ENCODE assay signal across 12 cellular contexts in the genomic region with DNA sequence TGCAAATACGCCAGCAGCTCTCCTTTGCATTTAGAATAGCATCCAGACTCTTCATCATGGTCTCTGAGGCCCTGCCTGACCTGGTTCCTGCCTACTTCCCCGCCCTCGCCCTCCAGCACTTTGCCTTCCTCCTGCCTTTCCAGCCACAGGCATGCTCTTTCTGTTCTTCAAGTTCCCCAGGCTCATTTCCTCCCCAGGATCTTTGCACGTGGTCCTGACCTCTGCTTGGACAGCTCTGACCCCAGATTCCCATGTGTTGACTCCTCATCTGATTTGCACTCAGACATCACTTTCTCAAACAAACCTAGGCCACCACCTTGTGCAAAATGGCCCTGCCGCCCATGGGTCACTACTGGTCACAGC.
A peak's percentile ranks its signal among the peaks of the same experiment; 100 is the strongest.
DNase-seq lines count a peak whose midpoint lies in the region; ATAC-seq and TF ChIP-seq lines count a peak whose summit lies in the region.
"Had no signal": no experiment of that assay in that cellular context is flagged by ENCODE, and none has a peak within 500 bp of the region (broad histone marks: within the 10 kb centered on the region; RNA-seq: fewer than 3 reads in every experiment).

No MANE protein-coding gene starts in this region.

- 55% methylated on average over 4 of the region's 5 CpGs; no CpG with 5 or more reads in 1 of the 2 experiments for WGBS in IMR-90 (ENCODE audit: extremely low coverage in 2 of 2, insufficient read length in 1 of 2), 2 experiments

- no peak overlapping the region for H4K8ac ChIP-seq in IMR-90 (ENCODE audit: low read depth in 2 of 2, low read length in 2 of 2)

- in situ Hi-C loops in IMR-90 (cut with MboI; ENCODE audit: low sequenced_read_pairs): no loop called here

- no peak overlapping the region for H4K91ac ChIP-seq in IMR-90 (ENCODE audit: insufficient read depth, low read depth, low read length)

- no peak overlapping the region for H3K4me2 ChIP-seq in IMR-90 (ENCODE audit: low read depth, low read length)

- H3K23ac ChIP-seq in IMR-90 (ENCODE audit: low read depth, low read length): 0 out of 2 replicates have a peak overlapping the region, but pooled peaks have one; percentile 13

- no peak overlapping the region for H2BK5ac ChIP-seq in IMR-90 (ENCODE audit: low read depth, low read length, poor library complexity, severe bottlenecking)

- DNase-seq in AG08396 (ENCODE audit: low spot score) (peak; percentile 62), IMR-90 (peak; percentile 62), caudate nucleus (lab: John Stamatoyannopoulos, UW) (no peak), left lung (no peak), cortex of kidney (lab: John Stamatoyannopoulos, UW) (no peak), A673 (ENCODE audit: low spot score) (no peak)
- DNase-seq: activated CD4-positive, alpha-beta T cell treated with anti-CD3 and anti-CD28 coated beads, Interleukin-2, amount 50 U/mL, for 1 hour; activated gamma-delta T cell treated with Interleukin-2 at 50 U/mL for 16 hours; NCI-H1694 had no signal

- intact Hi-C loops in IMR-90 (cut with micrococcal nuclease) (no loop called here), left lung (cut with DNase I) (no loop called here), A673 (cut with micrococcal nuclease; ENCODE audit: unreplicated experiment) (no loop called here)

- no peak overlapping the region for H4K5ac ChIP-seq in IMR-90 (ENCODE audit: low read depth, low read length)

- H3K18ac ChIP-seq in IMR-90 (ENCODE audit: low read depth, low read length): no peak overlapping the region

- H3K79me1 ChIP-seq in IMR-90 (ENCODE audit: low read depth in 1 of 2, low read length in 2 of 2): no peaks in the 10 kb centered on the region

- peak overlapping the region; percentile 48; the same call in 1 of the 2 replicates for H3K14ac ChIP-seq in IMR-90 (replicated peaks; ENCODE audit: low read depth, low read length)

- peak overlapping the region; percentile 51; the same call in 1 of the 2 replicates for H3K4ac ChIP-seq in IMR-90 (ENCODE audit: low read depth, low read length)

- H3K27me3 ChIP-seq in IMR-90 (ENCODE audit: control insufficient read depth, insufficient read depth, low read length) (no peaks in the 10 kb centered on the region), left lung (no peaks in the 10 kb centered on the region), A673 (replicated peaks; ENCODE audit: insufficient read depth, low read depth, low read length, poor library complexity) (no peaks in the 10 kb centered on the region)
- H3K27me3 ChIP-seq: thyroid gland had no signal

- H3K4me1 ChIP-seq in IMR-90 (ENCODE audit: control insufficient read depth, insufficient read depth, low read length) (peaks cover 11% of the 10 kb centered on the region), left lung (peaks cover 0 to 10% of the 10 kb centered on the region in 2 donors), A673 (ENCODE audit: insufficient read depth, low read length, poor library complexity, severe bottlenecking) (peaks cover 19% of the 10 kb centered on the region)

- no peak overlapping the region for H2AK9ac ChIP-seq in IMR-90 (replicated peaks; ENCODE audit: low read depth, low read length, poor library complexity)

- H3K9ac ChIP-seq in IMR-90 (ENCODE audit: low read depth, low read length): no peak overlapping the region

- no peak overlapping the region for H3K4me3 ChIP-seq in IMR-90 (ENCODE audit: insufficient read depth, low read depth, low read length)
- H3K4me3 ChIP-seq in left lung: no peak overlapping the region
- no peak overlapping the region for H3K4me3 ChIP-seq in A673 (ENCODE audit: low read depth, low read length, poor library complexity, severe bottlenecking)
- H3K4me3 ChIP-seq: thyroid gland had no signal

- no peak for TF ChIP-seq CTCF in IMR-90 (conservative IDR thresholded peaks at IDR 0.05; ENCODE audit: low read depth, low read length)
- TF ChIP-seq CTCF in left lung (IDR thresholded peaks at IDR 0.05): no peak
- no peak for TF ChIP-seq CTCF in A673 (conservative IDR thresholded peaks at IDR 0.05; ENCODE audit: low read depth, low read length)

- no peak for TF ChIP-seq RAD21 in IMR-90 (IDR thresholded peaks at IDR 0.05; ENCODE audit: low read length)

- H2BK120ac ChIP-seq in IMR-90 (ENCODE audit: low read depth, low read length): peak overlapping the region; percentile 36; the same call in 1 of the 2 replicates

- ATAC-seq in IMR-90 (ENCODE audit: low read depth) (peak; percentile 76), left lung (peak; percentile 10), HG02840 (IDR thresholded peaks at IDR 0.05; ENCODE audit: low FRiP score, unreplicated experiment) (no peak), HG03196 (IDR thresholded peaks at IDR 0.05; ENCODE audit: unreplicated experiment) (no peak)

- H3K27ac ChIP-seq in IMR-90 (ENCODE audit: insufficient read depth, low read length) (no peak overlapping the region), caudate nucleus (ENCODE audit: low read depth, low read length) (peak overlapping the region; percentile 50), left lung (peak overlapping the region in 1 of 2 donors; percentile 48), A673 (ENCODE audit: low read depth, low read length, poor library complexity, severe bottlenecking) (no peak overlapping the region)

- BruUV-seq in IMR-90 (replicated peaks; lab: Mats Ljungman, UMichigan) (no TSS peak), A673 (replicated peaks; lab: Mats Ljungman, UMichigan) (no TSS peak)

- 0 out of 2 replicates have a peak overlapping the region, but pooled peaks have one; percentile 38 for H2BK20ac ChIP-seq in IMR-90 (ENCODE audit: low read depth, low read length)

- no peaks in the 10 kb centered on the region for H3K36me3 ChIP-seq in IMR-90 (ENCODE audit: control insufficient read depth, insufficient read depth, low read length)
- H3K36me3 ChIP-seq in left lung: no peaks in the 10 kb centered on the region
- H3K36me3 ChIP-seq in A673 (ENCODE audit: insufficient read depth, low read length, poor library complexity, severe bottlenecking): no peaks in the 10 kb centered on the region
- H3K36me3 ChIP-seq: thyroid gland had no signal

- peaks cover 3% of the 10 kb centered on the region; the same call in 1 of the 2 replicates for H3K9me1 ChIP-seq in IMR-90 (ENCODE audit: insufficient read depth, low read length)

- CTCF ChIA-PET in IMR-90 (lab: Yijun Ruan, JAX) (no interaction called here), A673 (lab: Charles Lee) (no interaction called here)

- POLR2A ChIA-PET in IMR-90 (lab: Charles Lee; ENCODE audit: unreplicated experiment) (no interaction called here), A673 (lab: Charles Lee; ENCODE audit: low non-redundant PET) (no interaction called here)

- no peak for TF ChIP-seq POLR2A in IMR-90 (IDR thresholded peaks at IDR 0.05; ENCODE audit: low read depth, low read length)

- peak overlapping the region; percentile 49 for H2AFZ ChIP-seq in IMR-90 (replicated peaks; ENCODE audit: low read length, poor library complexity)

- H3K9me3 ChIP-seq in IMR-90 (ENCODE audit: control insufficient read depth, insufficient read depth, low read length) (peaks cover 6% of the 10 kb centered on the region), left lung (peaks cover 0 to 5% of the 10 kb centered on the region in 2 donors), A673 (ENCODE audit: low read depth, low read length, poor library complexity, severe bottlenecking) (no peaks in the 10 kb centered on the region)
- H3K9me3 ChIP-seq: thyroid gland had no signal

- dilution Hi-C loops in IMR-90 (cut with HindIII; ENCODE audit: low sequenced_read_pairs, unreplicated experiment): no loop called here

- no peak overlapping the region; the same call in 1 of the 2 replicates for H2AK5ac ChIP-seq in IMR-90 (ENCODE audit: low read depth, low read length)

- H2BK15ac ChIP-seq in IMR-90 (ENCODE audit: low read depth, low read length): no peak overlapping the region

- H3K56ac ChIP-seq in IMR-90 (ENCODE audit: extremely low read depth, insufficient read depth, low read length): no peak overlapping the region

- H4K20me1 ChIP-seq in IMR-90 (ENCODE audit: insufficient read depth, low read length): no peaks in the 10 kb centered on the region

TF ChIP-seq in IMR-90, 13 proteins besides CTCF, POLR2A, EP300 and RAD21:
- no peak for TF ChIP-seq RFX5 (IDR thresholded peaks at IDR 0.05; ENCODE audit: low read depth, low read length)
- no peak for TF ChIP-seq SMC3 (IDR thresholded peaks at IDR 0.05; ENCODE audit: low read depth, low read length)
- no peak for TF ChIP-seq CEBPB (IDR thresholded peaks at IDR 0.05; ENCODE audit: low read depth, low read length)
- TF ChIP-seq RCOR1 (IDR thresholded peaks at IDR 0.05; ENCODE audit: insufficient replicate concordance, low read length): no peak
- TF ChIP-seq, protein P1, sequence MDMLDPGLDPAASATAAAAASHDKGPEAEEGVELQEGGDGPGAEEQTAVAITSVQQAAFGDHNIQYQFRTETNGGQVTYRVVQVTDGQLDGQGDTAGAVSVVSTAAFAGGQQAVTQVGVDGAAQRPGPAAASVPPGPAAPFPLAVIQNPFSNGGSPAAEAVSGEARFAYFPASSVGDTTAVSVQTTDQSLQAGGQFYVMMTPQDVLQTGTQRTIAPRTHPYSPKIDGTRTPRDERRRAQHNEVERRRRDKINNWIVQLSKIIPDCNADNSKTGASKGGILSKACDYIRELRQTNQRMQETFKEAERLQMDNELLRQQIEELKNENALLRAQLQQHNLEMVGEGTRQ (IDR thresholded peaks at IDR 0.05; ENCODE audit: low read depth, low read length): no peak
- TF ChIP-seq MAZ (IDR thresholded peaks at IDR 0.05; ENCODE audit: borderline replicate concordance, low read depth, low read length): no peak
- no peak for TF ChIP-seq BHLHE40 (IDR thresholded peaks at IDR 0.05; ENCODE audit: low read depth, low read length)
TF ChIP-seq in IMR-90: peak in this region for 0.

Comparison
In these comparisons a context has a peak if more than half of its experiments do, and no peak if none do; other contexts are left out.
1. DNase-seq: peak in AG08396 (single experiment) and IMR-90 (single experiment); none in caudate nucleus (0 of 61), left lung (0 of 2), cortex of kidney (single experiment) and A673 (single experiment).
2. ATAC-seq: peak in IMR-90 (single experiment) and left lung (single experiment); none in HG02840 (single experiment) and HG03196 (single experiment).